In genomic region chr2:240733803-240734495, GRCh38 we compare ENCODE assay signal across 12 cellular contexts. TPM values are rescaled to one million over a fixed set of nuclear protein-coding genes. Genes with fewer than 3 reads are reported as not detected.
DNase-seq lines count a peak whose midpoint lies in the region; TF ChIP-seq lines count a peak whose summit lies in the region.
"Had no signal": no experiment of that assay in that cellular context is flagged by ENCODE, and none has a peak within 500 bp of the region (broad histone marks: within the 10 kb centered on the region; RNA-seq: fewer than 3 reads in every experiment).

No MANE protein-coding gene starts in this region.

- no peak overlapping the region for H3K4me3 Mint-ChIP-seq in activated T-cell treated with anti-CD3 and anti-CD28 coated beads, Interleukin-2, amount 50 U/mL, for 24 hours
- no peak overlapping the region for H3K4me3 Mint-ChIP-seq in progenitor cell of endocrine pancreas (ENCODE audit: low read depth)
- no peak overlapping the region for H3K4me3 Mint-ChIP-seq in activated T-helper 1 cell treated with anti-CD3 and anti-CD28 coated beads, Interleukin-12 subunit alpha, Interleukin-12 subunit beta, Interleukin-2, Interleukin-4 antibody, amounts not matched to agents 30 ng/mL and 10 ng/mL and 1 ng/mL, durations not matched to agents 14 hours and 24 hours and 36 hours
- H3K4me3 Mint-ChIP-seq: stimulated activated naive CD8-positive, alpha-beta T cell treated with anti-CD3 and anti-CD28 coated beads, Interleukin-15, amount 100 ng/mL, for 72 hours had no signal

- peak; percentile 32 for DNase-seq in activated T-cell treated with anti-CD3 and anti-CD28 coated beads, Interleukin-2, amount 50 U/mL, for 1 hour
- no peak for DNase-seq in activated T-cell treated with anti-CD3 and anti-CD28 coated beads, Interleukin-2, amount 50 U/mL, for 24 hours
- DNase-seq in NAMALWA (ENCODE audit: low spot score) (peak; percentile 25), astrocyte of the cerebellum (ENCODE audit: low read depth) (no peak), progenitor cell of endocrine pancreas (ENCODE audit: low spot score, unreplicated experiment) (no peak), NCI-H2081 treated with DMSO at 0.1 percent for 48 hours (lab: John Stamatoyannopoulos, UW) (no peak), NCI-H82 treated with DMSO at 0.1 percent for 48 hours (lab: John Stamatoyannopoulos, UW; ENCODE audit: unreplicated experiment) (no peak)
- no peak for DNase-seq in activated T-helper 1 cell treated with anti-CD3 and anti-CD28 coated beads, Interleukin-12 subunit alpha, Interleukin-12 subunit beta, Interleukin-2, Interleukin-4 antibody, amounts not matched to agents 30 ng/mL and 10 ng/mL and 1 ng/mL, durations not matched to agents 14 hours and 24 hours and 36 hours (ENCODE audit: low spot score)
- DNase-seq: NCI-H1048 had no signal

- in situ Hi-C loops in astrocyte of the cerebellum (cut with HindIII; ENCODE audit: low sequenced_read_pairs), result no loop called here

- intact Hi-C loops in activated T-helper 1 cell treated with anti-CD3 and anti-CD28 coated beads, Interleukin-12 subunit alpha, Interleukin-12 subunit beta, Interleukin-2, Interleukin-4 antibody, amounts not matched to agents 30 ng/mL and 10 ng/mL and 1 ng/mL, durations not matched to agents 14 hours and 24 hours and 36 hours (cut with micrococcal nuclease), result no loop called here

- TF ChIP-seq CTCF in astrocyte of the cerebellum (IDR thresholded peaks at IDR 0.05; ENCODE audit: low read depth, low read length, missing control alignments), result peak; percentile 12
- peak; percentile 18 for TF ChIP-seq CTCF in progenitor cell of endocrine pancreas (IDR thresholded peaks at IDR 0.05; ENCODE audit: unreplicated experiment)

- peaks cover 2% of the 10 kb centered on the region for H3K4me1 Mint-ChIP-seq in activated T-cell treated with anti-CD3 and anti-CD28 coated beads, Interleukin-2, amount 50 U/mL, for 24 hours (ENCODE audit: low read depth)
- no peaks in the 10 kb centered on the region for H3K4me1 Mint-ChIP-seq in progenitor cell of endocrine pancreas (ENCODE audit: low read depth)
- no peaks in the 10 kb centered on the region for H3K4me1 Mint-ChIP-seq in activated T-helper 1 cell treated with anti-CD3 and anti-CD28 coated beads, Interleukin-12 subunit alpha, Interleukin-12 subunit beta, Interleukin-2, Interleukin-4 antibody, amounts not matched to agents 30 ng/mL and 10 ng/mL and 1 ng/mL, durations not matched to agents 14 hours and 24 hours and 36 hours (ENCODE audit: low read depth)

- H3K36me3 Mint-ChIP-seq in activated T-cell treated with anti-CD3 and anti-CD28 coated beads, Interleukin-2, amount 50 U/mL, for 24 hours (ENCODE audit: low read depth), result no peaks in the 10 kb centered on the region
- H3K36me3 Mint-ChIP-seq in progenitor cell of endocrine pancreas (ENCODE audit: insufficient read depth), result peaks cover 7% of the 10 kb centered on the region
- no peaks in the 10 kb centered on the region for H3K36me3 Mint-ChIP-seq in activated T-helper 1 cell treated with anti-CD3 and anti-CD28 coated beads, Interleukin-12 subunit alpha, Interleukin-12 subunit beta, Interleukin-2, Interleukin-4 antibody, amounts not matched to agents 30 ng/mL and 10 ng/mL and 1 ng/mL, durations not matched to agents 14 hours and 24 hours and 36 hours (ENCODE audit: low read depth)

- H3K9me3 Mint-ChIP-seq in activated T-cell treated with anti-CD3 and anti-CD28 coated beads, Interleukin-2, amount 50 U/mL, for 24 hours, result no peaks in the 10 kb centered on the region
- H3K9me3 Mint-ChIP-seq in progenitor cell of endocrine pancreas (ENCODE audit: low read depth), result no peaks in the 10 kb centered on the region
- H3K9me3 Mint-ChIP-seq in activated T-helper 1 cell treated with anti-CD3 and anti-CD28 coated beads, Interleukin-12 subunit alpha, Interleukin-12 subunit beta, Interleukin-2, Interleukin-4 antibody, amounts not matched to agents 30 ng/mL and 10 ng/mL and 1 ng/mL, durations not matched to agents 14 hours and 24 hours and 36 hours, result no peaks in the 10 kb centered on the region
- H3K9me3 Mint-ChIP-seq: stimulated activated naive CD8-positive, alpha-beta T cell treated with anti-CD3 and anti-CD28 coated beads, Interleukin-15, amount 100 ng/mL, for 72 hours had no signal

- no peak overlapping the region for H3K27ac Mint-ChIP-seq in activated T-cell treated with anti-CD3 and anti-CD28 coated beads, Interleukin-2, amount 50 U/mL, for 24 hours
- no peak overlapping the region for H3K27ac Mint-ChIP-seq in progenitor cell of endocrine pancreas
- H3K27ac Mint-ChIP-seq in activated T-helper 1 cell treated with anti-CD3 and anti-CD28 coated beads, Interleukin-12 subunit alpha, Interleukin-12 subunit beta, Interleukin-2, Interleukin-4 antibody, amounts not matched to agents 30 ng/mL and 10 ng/mL and 1 ng/mL, durations not matched to agents 14 hours and 24 hours and 36 hours, result no peak overlapping the region

- no peak overlapping the region for H3K4me3 ChIP-seq in astrocyte of the cerebellum (ENCODE audit: low read depth, low read length)

- H3K27me3 Mint-ChIP-seq in activated T-cell treated with anti-CD3 and anti-CD28 coated beads, Interleukin-2, amount 50 U/mL, for 24 hours, result no peaks in the 10 kb centered on the region
- H3K27me3 Mint-ChIP-seq in progenitor cell of endocrine pancreas, result no peaks in the 10 kb centered on the region
- H3K27me3 Mint-ChIP-seq in activated T-helper 1 cell treated with anti-CD3 and anti-CD28 coated beads, Interleukin-12 subunit alpha, Interleukin-12 subunit beta, Interleukin-2, Interleukin-4 antibody, amounts not matched to agents 30 ng/mL and 10 ng/mL and 1 ng/mL, durations not matched to agents 14 hours and 24 hours and 36 hours (ENCODE audit: insufficient read depth), result peaks cover 6% of the 10 kb centered on the region
- H3K27me3 Mint-ChIP-seq: stimulated activated naive CD8-positive, alpha-beta T cell treated with anti-CD3 and anti-CD28 coated beads, Interleukin-15, amount 100 ng/mL, for 72 hours had no signal

RNA-seq across cellular contexts. Expression of gene AQP12A, which starts 42.3 kb away (rescaled TPM):
- not detected in 2 replicates for total RNA-seq in progenitor cell of endocrine pancreas
- not detected in 2 replicates for total RNA-seq in activated T-helper 1 cell treated with anti-CD3 and anti-CD28 coated beads, Interleukin-12 subunit alpha, Interleukin-12 subunit beta, Interleukin-2, Interleukin-4 antibody, amounts not matched to agents 30 ng/mL and 10 ng/mL and 1 ng/mL, durations not matched to agents 14 hours and 24 hours and 36 hours
- total RNA-seq: glomerular endothelial cell, mesenteric fat pad had no signal

RNA-seq across cellular contexts. Expression of gene AQP12B, which starts 51.3 kb away (rescaled TPM):
- not detected in 2 replicates for total RNA-seq in progenitor cell of endocrine pancreas
- total RNA-seq in activated T-helper 1 cell treated with anti-CD3 and anti-CD28 coated beads, Interleukin-12 subunit alpha, Interleukin-12 subunit beta, Interleukin-2, Interleukin-4 antibody, amounts not matched to agents 30 ng/mL and 10 ng/mL and 1 ng/mL, durations not matched to agents 14 hours and 24 hours and 36 hours, result not detected in 2 replicates
- total RNA-seq: glomerular endothelial cell, mesenteric fat pad had no signal

Comparison
In these comparisons a context has a peak if more than half of its experiments do, and no peak if none do; other contexts are left out.
1. DNase-seq: peak in activated T-cell treated with anti-CD3 and anti-CD28 coated beads, Interleukin-2, amount 50 U/mL, for 1 hour (single experiment) and NAMALWA (single experiment); none in activated T-cell treated with anti-CD3 and anti-CD28 coated beads, Interleukin-2, amount 50 U/mL, for 24 hours (single experiment), astrocyte of the cerebellum (single experiment), progenitor cell of endocrine pancreas (single experiment), NCI-H2081 treated with DMSO at 0.1 percent for 48 hours (single experiment), NCI-H82 treated with DMSO at 0.1 percent for 48 hours (single experiment) and activated T-helper 1 cell treated with anti-CD3 and anti-CD28 coated beads, Interleukin-12 subunit alpha, Interleukin-12 subunit beta, Interleukin-2, Interleukin-4 antibody, amounts not matched to agents 30 ng/mL and 10 ng/mL and 1 ng/mL, durations not matched to agents 14 hours and 24 hours and 36 hours (single experiment).